Comparison of ENCODE assay signal across 1 cellular context in the genomic region with DNA sequence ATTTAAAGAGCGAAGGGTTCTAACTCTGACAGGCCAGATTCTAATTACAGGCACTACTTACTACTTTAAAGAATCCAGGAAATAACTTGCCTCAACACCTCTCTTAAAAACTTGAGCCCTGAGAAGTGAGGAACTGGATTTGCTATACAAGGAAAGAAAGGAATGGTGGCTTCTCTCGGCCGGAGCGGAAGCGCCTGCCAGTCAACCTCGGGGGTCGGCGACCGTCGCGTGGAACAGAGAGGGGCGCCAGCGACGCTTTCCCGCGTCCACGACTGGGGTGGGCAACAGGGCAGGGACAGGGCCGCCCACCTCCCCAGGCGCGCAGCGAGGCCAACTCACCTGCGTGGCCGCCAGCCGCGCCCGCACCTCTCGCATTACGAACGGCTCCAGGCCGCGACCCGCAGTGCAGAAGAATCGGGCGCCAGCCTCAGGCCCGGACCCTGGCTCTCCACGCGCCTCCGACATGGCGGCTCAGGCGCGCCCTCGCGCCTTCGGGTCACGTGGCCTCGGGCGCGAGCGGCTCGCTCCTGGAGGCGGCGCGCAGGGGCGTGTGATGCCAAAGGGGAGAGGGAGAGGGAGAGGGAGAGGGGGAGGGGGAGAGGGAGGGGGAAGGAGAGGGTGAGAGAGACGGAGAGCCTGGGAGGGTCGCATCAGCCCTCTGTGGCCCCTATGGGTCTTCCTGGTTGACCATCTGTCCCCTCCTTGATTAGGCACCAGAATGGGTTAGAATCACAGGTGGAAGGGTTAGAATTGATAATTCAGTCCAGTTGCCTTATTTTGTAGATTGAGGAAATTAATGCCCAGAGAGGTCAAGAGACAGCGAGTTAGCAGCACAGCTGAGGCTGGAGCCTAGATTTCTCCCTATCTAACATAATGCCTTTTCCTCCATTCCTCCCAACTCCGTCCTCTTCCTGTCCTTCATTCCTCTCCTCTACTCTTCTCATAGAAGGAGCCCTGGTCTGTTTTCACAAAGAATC.
TF ChIP-seq lines count a peak whose summit lies in the region.

A gene with protein sequence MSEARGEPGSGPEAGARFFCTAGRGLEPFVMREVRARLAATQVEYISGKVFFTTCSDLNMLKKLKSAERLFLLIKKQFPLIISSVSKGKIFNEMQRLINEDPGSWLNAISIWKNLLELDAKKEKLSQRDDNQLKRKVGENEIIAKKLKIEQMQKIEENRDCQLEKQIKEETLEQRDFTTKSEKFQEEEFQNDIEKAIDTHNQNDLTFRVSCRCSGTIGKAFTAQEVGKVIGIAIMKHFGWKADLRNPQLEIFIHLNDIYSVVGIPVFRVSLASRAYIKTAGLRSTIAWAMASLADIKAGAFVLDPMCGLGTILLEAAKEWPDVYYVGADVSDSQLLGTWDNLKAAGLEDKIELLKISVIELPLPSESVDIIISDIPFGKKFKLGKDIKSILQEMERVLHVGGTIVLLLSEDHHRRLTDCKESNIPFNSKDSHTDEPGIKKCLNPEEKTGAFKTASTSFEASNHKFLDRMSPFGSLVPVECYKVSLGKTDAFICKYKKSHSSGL (minus strand): TSS at position 484 of the 977 bp plus-strand sequence. CDS start 19 bp downstream, at position 465.

TF ChIP-seq in HepG2, 621 proteins besides CTCF, POLR2A, EP300 and RAD21 (continued from another document and continues in another):
- TF ChIP-seq, protein P1, sequence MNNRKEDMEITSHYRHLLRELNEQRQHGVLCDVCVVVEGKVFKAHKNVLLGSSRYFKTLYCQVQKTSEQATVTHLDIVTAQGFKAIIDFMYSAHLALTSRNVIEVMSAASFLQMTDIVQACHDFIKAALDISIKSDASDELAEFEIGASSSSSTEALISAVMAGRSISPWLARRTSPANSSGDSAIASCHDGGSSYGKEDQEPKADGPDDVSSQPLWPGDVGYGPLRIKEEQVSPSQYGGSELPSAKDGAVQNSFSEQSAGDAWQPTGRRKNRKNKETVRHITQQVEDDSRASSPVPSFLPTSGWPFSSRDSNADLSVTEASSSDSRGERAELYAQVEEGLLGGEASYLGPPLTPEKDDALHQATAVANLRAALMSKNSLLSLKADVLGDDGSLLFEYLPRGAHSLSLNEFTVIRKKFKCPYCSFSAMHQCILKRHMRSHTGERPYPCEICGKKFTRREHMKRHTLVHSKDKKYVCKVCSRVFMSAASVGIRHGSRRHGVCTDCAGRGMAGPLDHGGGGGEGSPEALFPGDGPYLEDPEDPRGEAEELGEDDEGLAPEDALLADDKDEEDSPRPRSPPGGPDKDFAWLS (CRISPR knock-in tag; IDR thresholded peaks at IDR 0.05; ENCODE audit: borderline replicate concordance): no peak
- TF ChIP-seq ZNF224 (CRISPR knock-in tag; IDR thresholded peaks at IDR 0.05) (no peak), ZNF451 (CRISPR knock-in tag; IDR thresholded peaks at IDR 0.05) (peak; percentile 99), SNAPC2 (CRISPR knock-in tag; IDR thresholded peaks at IDR 0.05) (no peak), KDM5A (IDR thresholded peaks at IDR 0.05; ENCODE audit: borderline replicate concordance, low read length) (peak; percentile 75; the same call in 1 of the 2 replicates), FOXK1 (CRISPR knock-in tag; IDR thresholded peaks at IDR 0.05; ENCODE audit: borderline replicate concordance, low read depth) (peak; percentile 73; the same call in 1 of the 2 replicates), REL (CRISPR knock-in tag; conservative IDR thresholded peaks at IDR 0.05) (peak; percentile 13; the same call in 1 of the 2 replicates), XBP1 (CRISPR knock-in tag; IDR thresholded peaks at IDR 0.05) (no peak; the same call in 1 of the 2 replicates), ZNF589 (CRISPR knock-in tag; conservative IDR thresholded peaks at IDR 0.05) (peak; percentile 59; the same call in 1 of the 2 replicates), CC2D1A (CRISPR knock-in tag; IDR thresholded peaks at IDR 0.05) (no peak), JUNB (CRISPR knock-in tag; IDR thresholded peaks at IDR 0.05; ENCODE audit: borderline replicate concordance) (no peak), ZNF446 (CRISPR knock-in tag; IDR thresholded peaks at IDR 0.05) (peak; percentile 96; the same call in 1 of the 2 replicates), NONO (IDR thresholded peaks at IDR 0.05) (no peak), NONO (CRISPR knock-in tag; conservative IDR thresholded peaks at IDR 0.05) (peak; percentile 75)
- TF ChIP-seq, protein P2, sequence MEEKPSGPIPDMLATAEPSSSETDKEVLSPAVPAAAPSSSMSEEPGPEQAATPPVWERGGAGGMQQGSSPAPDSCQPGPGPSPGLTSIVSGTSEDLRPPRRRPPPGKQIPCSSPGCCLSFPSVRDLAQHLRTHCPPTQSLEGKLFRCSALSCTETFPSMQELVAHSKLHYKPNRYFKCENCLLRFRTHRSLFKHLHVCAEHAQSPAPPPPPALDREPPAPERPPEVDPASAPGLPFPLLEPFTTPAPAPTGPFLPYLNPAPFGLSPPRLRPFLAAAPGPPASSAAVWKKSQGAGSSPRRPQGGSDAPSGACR (CRISPR knock-in tag; IDR thresholded peaks at IDR 0.05): peak; percentile 92
- TF ChIP-seq, protein P3, sequence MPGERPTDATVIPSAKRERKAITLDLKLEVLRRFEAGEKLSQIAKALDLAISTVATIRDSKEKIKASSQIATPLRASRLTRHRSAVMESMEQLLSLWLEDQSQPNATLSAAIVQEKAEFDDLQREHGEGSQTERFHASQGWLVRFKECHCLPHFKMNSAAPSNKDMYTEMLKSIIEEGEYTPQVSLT (CRISPR knock-in tag; IDR thresholded peaks at IDR 0.05; ENCODE audit: borderline replicate concordance, low read depth): no peak
- TF ChIP-seq, protein P4, sequence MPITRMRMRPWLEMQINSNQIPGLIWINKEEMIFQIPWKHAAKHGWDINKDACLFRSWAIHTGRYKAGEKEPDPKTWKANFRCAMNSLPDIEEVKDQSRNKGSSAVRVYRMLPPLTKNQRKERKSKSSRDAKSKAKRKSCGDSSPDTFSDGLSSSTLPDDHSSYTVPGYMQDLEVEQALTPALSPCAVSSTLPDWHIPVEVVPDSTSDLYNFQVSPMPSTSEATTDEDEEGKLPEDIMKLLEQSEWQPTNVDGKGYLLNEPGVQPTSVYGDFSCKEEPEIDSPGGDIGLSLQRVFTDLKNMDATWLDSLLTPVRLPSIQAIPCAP (CRISPR knock-in tag; IDR thresholded peaks at IDR 0.05; ENCODE audit: low read depth): peak; percentile 92
- TF ChIP-seq, protein P5, sequence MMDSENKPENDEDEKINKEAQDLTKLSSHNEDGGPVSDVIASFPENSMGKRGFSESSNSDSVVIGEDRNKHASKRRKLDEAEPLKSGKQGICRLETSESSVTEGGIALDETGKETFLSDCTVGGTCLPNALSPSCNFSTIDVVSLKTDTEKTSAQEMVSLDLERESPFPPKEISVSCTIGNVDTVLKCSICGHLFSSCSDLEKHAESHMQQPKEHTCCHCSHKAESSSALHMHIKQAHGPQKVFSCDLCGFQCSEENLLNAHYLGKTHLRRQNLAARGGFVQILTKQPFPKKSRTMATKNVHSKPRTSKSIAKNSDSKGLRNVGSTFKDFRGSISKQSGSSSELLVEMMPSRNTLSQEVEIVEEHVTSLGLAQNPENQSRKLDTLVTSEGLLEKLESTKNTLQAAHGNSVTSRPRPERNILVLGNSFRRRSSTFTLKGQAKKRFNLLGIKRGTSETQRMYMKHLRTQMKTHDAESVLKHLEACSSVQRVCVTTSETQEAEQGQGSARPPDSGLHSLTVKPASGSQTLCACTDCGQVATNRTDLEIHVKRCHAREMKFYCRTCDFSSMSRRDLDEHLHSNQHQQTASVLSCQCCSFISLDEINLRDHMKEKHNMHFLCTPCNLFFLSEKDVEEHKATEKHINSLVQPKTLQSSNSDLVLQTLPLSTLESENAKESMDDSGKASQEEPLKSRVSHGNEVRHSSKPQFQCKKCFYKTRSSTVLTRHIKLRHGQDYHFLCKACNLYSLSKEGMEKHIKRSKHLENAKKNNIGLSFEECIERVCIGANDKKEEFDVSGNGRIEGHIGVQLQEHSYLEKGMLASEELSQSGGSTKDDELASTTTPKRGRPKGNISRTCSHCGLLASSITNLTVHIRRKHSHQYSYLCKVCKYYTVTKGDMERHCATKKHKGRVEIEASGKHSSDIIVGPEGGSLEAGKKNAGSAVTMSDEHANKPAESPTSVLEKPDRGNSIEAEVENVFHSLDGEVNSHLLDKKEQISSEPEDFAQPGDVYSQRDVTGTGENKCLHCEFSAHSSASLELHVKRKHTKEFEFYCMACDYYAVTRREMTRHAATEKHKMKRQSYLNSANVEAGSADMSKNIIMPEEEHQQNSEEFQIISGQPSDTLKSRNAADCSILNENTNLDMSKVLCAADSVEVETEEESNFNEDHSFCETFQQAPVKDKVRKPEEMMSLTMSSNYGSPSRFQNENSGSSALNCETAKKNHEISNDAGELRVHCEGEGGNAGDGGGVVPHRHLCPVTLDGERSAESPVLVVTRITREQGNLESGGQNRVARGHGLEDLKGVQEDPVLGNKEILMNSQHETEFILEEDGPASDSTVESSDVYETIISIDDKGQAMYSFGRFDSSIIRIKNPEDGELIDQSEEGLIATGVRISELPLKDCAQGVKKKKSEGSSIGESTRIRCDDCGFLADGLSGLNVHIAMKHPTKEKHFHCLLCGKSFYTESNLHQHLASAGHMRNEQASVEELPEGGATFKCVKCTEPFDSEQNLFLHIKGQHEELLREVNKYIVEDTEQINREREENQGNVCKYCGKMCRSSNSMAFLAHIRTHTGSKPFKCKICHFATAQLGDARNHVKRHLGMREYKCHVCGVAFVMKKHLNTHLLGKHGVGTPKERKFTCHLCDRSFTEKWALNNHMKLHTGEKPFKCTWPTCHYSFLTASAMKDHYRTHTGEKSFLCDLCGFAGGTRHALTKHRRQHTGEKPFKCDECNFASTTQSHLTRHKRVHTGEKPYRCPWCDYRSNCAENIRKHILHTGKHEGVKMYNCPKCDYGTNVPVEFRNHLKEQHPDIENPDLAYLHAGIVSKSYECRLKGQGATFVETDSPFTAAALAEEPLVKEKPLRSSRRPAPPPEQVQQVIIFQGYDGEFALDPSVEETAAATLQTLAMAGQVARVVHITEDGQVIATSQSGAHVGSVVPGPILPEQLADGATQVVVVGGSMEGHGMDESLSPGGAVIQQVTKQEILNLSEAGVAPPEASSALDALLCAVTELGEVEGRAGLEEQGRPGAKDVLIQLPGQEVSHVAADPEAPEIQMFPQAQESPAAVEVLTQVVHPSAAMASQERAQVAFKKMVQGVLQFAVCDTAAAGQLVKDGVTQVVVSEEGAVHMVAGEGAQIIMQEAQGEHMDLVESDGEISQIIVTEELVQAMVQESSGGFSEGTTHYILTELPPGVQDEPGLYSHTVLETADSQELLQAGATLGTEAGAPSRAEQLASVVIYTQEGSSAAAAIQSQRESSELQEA (CRISPR knock-in tag; IDR thresholded peaks at IDR 0.05; ENCODE audit: not compliant biosample characterization): peak; percentile 99
- TF ChIP-seq, protein P6, sequence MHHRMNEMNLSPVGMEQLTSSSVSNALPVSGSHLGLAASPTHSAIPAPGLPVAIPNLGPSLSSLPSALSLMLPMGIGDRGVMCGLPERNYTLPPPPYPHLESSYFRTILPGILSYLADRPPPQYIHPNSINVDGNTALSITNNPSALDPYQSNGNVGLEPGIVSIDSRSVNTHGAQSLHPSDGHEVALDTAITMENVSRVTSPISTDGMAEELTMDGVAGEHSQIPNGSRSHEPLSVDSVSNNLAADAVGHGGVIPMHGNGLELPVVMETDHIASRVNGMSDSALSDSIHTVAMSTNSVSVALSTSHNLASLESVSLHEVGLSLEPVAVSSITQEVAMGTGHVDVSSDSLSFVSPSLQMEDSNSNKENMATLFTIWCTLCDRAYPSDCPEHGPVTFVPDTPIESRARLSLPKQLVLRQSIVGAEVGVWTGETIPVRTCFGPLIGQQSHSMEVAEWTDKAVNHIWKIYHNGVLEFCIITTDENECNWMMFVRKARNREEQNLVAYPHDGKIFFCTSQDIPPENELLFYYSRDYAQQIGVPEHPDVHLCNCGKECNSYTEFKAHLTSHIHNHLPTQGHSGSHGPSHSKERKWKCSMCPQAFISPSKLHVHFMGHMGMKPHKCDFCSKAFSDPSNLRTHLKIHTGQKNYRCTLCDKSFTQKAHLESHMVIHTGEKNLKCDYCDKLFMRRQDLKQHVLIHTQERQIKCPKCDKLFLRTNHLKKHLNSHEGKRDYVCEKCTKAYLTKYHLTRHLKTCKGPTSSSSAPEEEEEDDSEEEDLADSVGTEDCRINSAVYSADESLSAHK (CRISPR knock-in tag; IDR thresholded peaks at IDR 0.05; ENCODE audit: borderline replicate concordance): no peak
- TF ChIP-seq, protein P7, sequence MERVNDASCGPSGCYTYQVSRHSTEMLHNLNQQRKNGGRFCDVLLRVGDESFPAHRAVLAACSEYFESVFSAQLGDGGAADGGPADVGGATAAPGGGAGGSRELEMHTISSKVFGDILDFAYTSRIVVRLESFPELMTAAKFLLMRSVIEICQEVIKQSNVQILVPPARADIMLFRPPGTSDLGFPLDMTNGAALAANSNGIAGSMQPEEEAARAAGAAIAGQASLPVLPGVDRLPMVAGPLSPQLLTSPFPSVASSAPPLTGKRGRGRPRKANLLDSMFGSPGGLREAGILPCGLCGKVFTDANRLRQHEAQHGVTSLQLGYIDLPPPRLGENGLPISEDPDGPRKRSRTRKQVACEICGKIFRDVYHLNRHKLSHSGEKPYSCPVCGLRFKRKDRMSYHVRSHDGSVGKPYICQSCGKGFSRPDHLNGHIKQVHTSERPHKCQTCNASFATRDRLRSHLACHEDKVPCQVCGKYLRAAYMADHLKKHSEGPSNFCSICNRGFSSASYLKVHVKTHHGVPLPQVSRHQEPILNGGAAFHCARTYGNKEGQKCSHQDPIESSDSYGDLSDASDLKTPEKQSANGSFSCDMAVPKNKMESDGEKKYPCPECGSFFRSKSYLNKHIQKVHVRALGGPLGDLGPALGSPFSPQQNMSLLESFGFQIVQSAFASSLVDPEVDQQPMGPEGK (CRISPR knock-in tag; IDR thresholded peaks at IDR 0.05): peak; percentile 56; the same call in 1 of the 2 replicates
- TF ChIP-seq, protein P8, sequence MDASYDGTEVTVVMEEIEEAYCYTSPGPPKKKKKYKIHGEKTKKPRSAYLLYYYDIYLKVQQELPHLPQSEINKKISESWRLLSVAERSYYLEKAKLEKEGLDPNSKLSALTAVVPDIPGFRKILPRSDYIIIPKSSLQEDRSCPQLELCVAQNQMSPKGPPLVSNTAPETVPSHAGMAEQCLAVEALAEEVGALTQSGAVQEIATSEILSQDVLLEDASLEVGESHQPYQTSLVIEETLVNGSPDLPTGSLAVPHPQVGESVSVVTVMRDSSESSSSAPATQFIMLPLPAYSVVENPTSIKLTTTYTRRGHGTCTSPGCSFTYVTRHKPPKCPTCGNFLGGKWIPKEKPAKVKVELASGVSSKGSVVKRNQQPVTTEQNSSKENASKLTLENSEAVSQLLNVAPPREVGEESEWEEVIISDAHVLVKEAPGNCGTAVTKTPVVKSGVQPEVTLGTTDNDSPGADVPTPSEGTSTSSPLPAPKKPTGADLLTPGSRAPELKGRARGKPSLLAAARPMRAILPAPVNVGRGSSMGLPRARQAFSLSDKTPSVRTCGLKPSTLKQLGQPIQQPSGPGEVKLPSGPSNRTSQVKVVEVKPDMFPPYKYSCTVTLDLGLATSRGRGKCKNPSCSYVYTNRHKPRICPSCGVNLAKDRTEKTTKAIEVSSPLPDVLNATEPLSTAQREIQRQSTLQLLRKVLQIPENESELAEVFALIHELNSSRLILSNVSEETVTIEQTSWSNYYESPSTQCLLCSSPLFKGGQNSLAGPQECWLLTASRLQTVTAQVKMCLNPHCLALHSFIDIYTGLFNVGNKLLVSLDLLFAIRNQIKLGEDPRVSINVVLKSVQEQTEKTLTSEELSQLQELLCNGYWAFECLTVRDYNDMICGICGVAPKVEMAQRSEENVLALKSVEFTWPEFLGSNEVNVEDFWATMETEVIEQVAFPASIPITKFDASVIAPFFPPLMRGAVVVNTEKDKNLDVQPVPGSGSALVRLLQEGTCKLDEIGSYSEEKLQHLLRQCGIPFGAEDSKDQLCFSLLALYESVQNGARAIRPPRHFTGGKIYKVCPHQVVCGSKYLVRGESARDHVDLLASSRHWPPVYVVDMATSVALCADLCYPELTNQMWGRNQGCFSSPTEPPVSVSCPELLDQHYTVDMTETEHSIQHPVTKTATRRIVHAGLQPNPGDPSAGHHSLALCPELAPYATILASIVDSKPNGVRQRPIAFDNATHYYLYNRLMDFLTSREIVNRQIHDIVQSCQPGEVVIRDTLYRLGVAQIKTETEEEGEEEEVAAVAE (CRISPR knock-in tag; IDR thresholded peaks at IDR 0.05; ENCODE audit: borderline replicate concordance): no peak; the same call in 1 of the 2 replicates
